ENCODE assay signal across 1 cellular context in genomic region chr18:11851156-11852047, GRCh38.
TF ChIP-seq lines count a peak whose summit lies in the region.

Gene CHMP1B, plus strand, starts transcription at chr18:11851413. Its CDS starts 99 bp downstream, at chr18:11851512.

TF ChIP-seq in K562, 482 proteins besides CTCF, POLR2A, EP300 and RAD21 (continued from another document and continues in another):
- TF ChIP-seq ZNF57 (CRISPR knock-in tag; IDR thresholded peaks at IDR 0.05): no peak
- TF ChIP-seq ZNF668 (CRISPR knock-in tag; IDR thresholded peaks at IDR 0.05): no peak
- TF ChIP-seq POU5F1 (IDR thresholded peaks at IDR 0.05; ENCODE audit: borderline replicate concordance, low read depth, low read length, partially characterized antibody): peak; percentile 69
- TF ChIP-seq E2F4 (CRISPR knock-in tag; IDR thresholded peaks at IDR 0.05; ENCODE audit: low read depth): no peak
- peak; percentile 60; the same call in 1 of the 2 replicates for TF ChIP-seq FOXK1 (CRISPR knock-in tag; IDR thresholded peaks at IDR 0.05; ENCODE audit: borderline replicate concordance)
- TF ChIP-seq SMARCE1 (IDR thresholded peaks at IDR 0.05): no peak
- no peak for TF ChIP-seq SMAD3 (CRISPR knock-in tag; conservative IDR thresholded peaks at IDR 0.05)
- no peak for TF ChIP-seq SMARCB1 (IDR thresholded peaks at IDR 0.05; ENCODE audit: insufficient read length, low read depth)
- TF ChIP-seq BRD4 (IDR thresholded peaks at IDR 0.05): no peak
- TF ChIP-seq HBP1 (CRISPR knock-in tag; IDR thresholded peaks at IDR 0.05): 0 out of 2 replicates have a peak, but pooled peaks have one; percentile 31
- no peak for TF ChIP-seq PYGO2 (tag; IDR thresholded peaks at IDR 0.05)
- no peak for TF ChIP-seq ZNF644 (tag; IDR thresholded peaks at IDR 0.05; ENCODE audit: low read depth)
- TF ChIP-seq BACH1 (tag; IDR thresholded peaks at IDR 0.05): no peak
- TF ChIP-seq RFX1 (IDR thresholded peaks at IDR 0.05): no peak
- peak; percentile 92 for TF ChIP-seq ZBTB2 (IDR thresholded peaks at IDR 0.05)
- TF ChIP-seq ELF1 (tag; IDR thresholded peaks at IDR 0.05): peak; percentile 99
- no peak for TF ChIP-seq ZEB2 (IDR thresholded peaks at IDR 0.05)
- no peak for TF ChIP-seq COPS2 (conservative IDR thresholded peaks at IDR 0.05)
- TF ChIP-seq, protein P1, sequence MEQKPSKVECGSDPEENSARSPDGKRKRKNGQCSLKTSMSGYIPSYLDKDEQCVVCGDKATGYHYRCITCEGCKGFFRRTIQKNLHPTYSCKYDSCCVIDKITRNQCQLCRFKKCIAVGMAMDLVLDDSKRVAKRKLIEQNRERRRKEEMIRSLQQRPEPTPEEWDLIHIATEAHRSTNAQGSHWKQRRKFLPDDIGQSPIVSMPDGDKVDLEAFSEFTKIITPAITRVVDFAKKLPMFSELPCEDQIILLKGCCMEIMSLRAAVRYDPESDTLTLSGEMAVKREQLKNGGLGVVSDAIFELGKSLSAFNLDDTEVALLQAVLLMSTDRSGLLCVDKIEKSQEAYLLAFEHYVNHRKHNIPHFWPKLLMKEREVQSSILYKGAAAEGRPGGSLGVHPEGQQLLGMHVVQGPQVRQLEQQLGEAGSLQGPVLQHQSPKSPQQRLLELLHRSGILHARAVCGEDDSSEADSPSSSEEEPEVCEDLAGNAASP (IDR thresholded peaks at IDR 0.05): no peak
- TF ChIP-seq GATAD2A (IDR thresholded peaks at IDR 0.05): no peak
- TF ChIP-seq ATF3 (IDR thresholded peaks at IDR 0.05): peak; percentile 94
- no peak for TF ChIP-seq ATF3 (CRISPR knock-in tag; conservative IDR thresholded peaks at IDR 0.05)
- no peak for TF ChIP-seq SRSF3 (IDR thresholded peaks at IDR 0.05; ENCODE audit: insufficient read depth, low read length)
- TF ChIP-seq MYNN (IDR thresholded peaks at IDR 0.05): no peak
- TF ChIP-seq MYNN (CRISPR knock-in tag; IDR thresholded peaks at IDR 0.05): no peak
- TF ChIP-seq MED1 (CRISPR knock-in tag; IDR thresholded peaks at IDR 0.05; ENCODE audit: borderline replicate concordance): no peak
- TF ChIP-seq, protein P2, sequence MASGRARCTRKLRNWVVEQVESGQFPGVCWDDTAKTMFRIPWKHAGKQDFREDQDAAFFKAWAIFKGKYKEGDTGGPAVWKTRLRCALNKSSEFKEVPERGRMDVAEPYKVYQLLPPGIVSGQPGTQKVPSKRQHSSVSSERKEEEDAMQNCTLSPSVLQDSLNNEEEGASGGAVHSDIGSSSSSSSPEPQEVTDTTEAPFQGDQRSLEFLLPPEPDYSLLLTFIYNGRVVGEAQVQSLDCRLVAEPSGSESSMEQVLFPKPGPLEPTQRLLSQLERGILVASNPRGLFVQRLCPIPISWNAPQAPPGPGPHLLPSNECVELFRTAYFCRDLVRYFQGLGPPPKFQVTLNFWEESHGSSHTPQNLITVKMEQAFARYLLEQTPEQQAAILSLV (tag; IDR thresholded peaks at IDR 0.05): no peak
- TF ChIP-seq ARID1B (IDR thresholded peaks at IDR 0.05): no peak
- no peak for TF ChIP-seq RFX7 (CRISPR knock-in tag; IDR thresholded peaks at IDR 0.05)
- TF ChIP-seq ZNF395 (CRISPR knock-in tag; IDR thresholded peaks at IDR 0.05): no peak
- no peak for TF ChIP-seq FIP1L1 (IDR thresholded peaks at IDR 0.05; ENCODE audit: low read depth, low read length, poor library complexity, severe bottlenecking)
- TF ChIP-seq ZNF263 (CRISPR knock-in tag; IDR thresholded peaks at IDR 0.05; ENCODE audit: borderline replicate concordance): no peak
- TF ChIP-seq GATA2 (CRISPR knock-in tag; IDR thresholded peaks at IDR 0.05): no peak
- TF ChIP-seq ZBTB7A (IDR thresholded peaks at IDR 0.05; ENCODE audit: borderline replicate concordance, control insufficient read depth, low read depth, low read length): peak; percentile 96
- peak; percentile 85 for TF ChIP-seq RBBP5 (IDR thresholded peaks at IDR 0.05; ENCODE audit: borderline replicate concordance, insufficient read depth, low read length, poor library complexity, severe bottlenecking)
- TF ChIP-seq CREBBP (IDR thresholded peaks at IDR 0.05; ENCODE audit: low read depth, low read length): no peak
- TF ChIP-seq ZNF436 (CRISPR knock-in tag; IDR thresholded peaks at IDR 0.05): no peak
- TF ChIP-seq ZC3H4 (CRISPR knock-in tag; IDR thresholded peaks at IDR 0.05; ENCODE audit: borderline replicate concordance): no peak
- TF ChIP-seq GABPB2 (CRISPR knock-in tag; conservative IDR thresholded peaks at IDR 0.05): no peak
- no peak for TF ChIP-seq SAFB2 (IDR thresholded peaks at IDR 0.05; ENCODE audit: borderline replicate concordance, low read depth, low read length, severe bottlenecking)
- TF ChIP-seq ARHGAP35 (IDR thresholded peaks at IDR 0.05; ENCODE audit: partially characterized antibody): no peak
- TF ChIP-seq NBN (IDR thresholded peaks at IDR 0.05; ENCODE audit: low read depth): peak; percentile 91
- TF ChIP-seq JUN (IDR thresholded peaks at IDR 0.05; ENCODE audit: borderline replicate concordance, low read depth, low read length): peak; percentile 81
- TF ChIP-seq JUN (CRISPR knock-in tag; IDR thresholded peaks at IDR 0.05; ENCODE audit: borderline replicate concordance): no peak
- peak; percentile 64 for TF ChIP-seq CCNT2 (IDR thresholded peaks at IDR 0.05; ENCODE audit: borderline replicate concordance, extremely low read depth, insufficient read length, low read depth, low read length)
- TF ChIP-seq ZNF764 (CRISPR knock-in tag; IDR thresholded peaks at IDR 0.05; ENCODE audit: low read depth): no peak
- TF ChIP-seq ZNF696 (CRISPR knock-in tag; conservative IDR thresholded peaks at IDR 0.05): no peak
- TF ChIP-seq TAL1 (IDR thresholded peaks at IDR 0.05): no peak
- TF ChIP-seq RBM34 (IDR thresholded peaks at IDR 0.05; ENCODE audit: borderline replicate concordance, insufficient read depth, low read length): no peak
- no peak for TF ChIP-seq CBX5 (IDR thresholded peaks at IDR 0.05; ENCODE audit: borderline replicate concordance, low read depth)
- TF ChIP-seq ZNF23 (CRISPR knock-in tag; IDR thresholded peaks at IDR 0.05): no peak
- TF ChIP-seq NR1H2 (CRISPR knock-in tag; IDR thresholded peaks at IDR 0.05): no peak
- TF ChIP-seq NFE2L1 (tag; IDR thresholded peaks at IDR 0.05; ENCODE audit: borderline replicate concordance, low read depth): no peak
- TF ChIP-seq TEAD2 (tag; IDR thresholded peaks at IDR 0.05): no peak
- no peak for TF ChIP-seq ZKSCAN3 (CRISPR knock-in tag; IDR thresholded peaks at IDR 0.05)
- no peak for TF ChIP-seq RBM15 (IDR thresholded peaks at IDR 0.05; ENCODE audit: insufficient read depth, low read length)
- TF ChIP-seq ZNF384 (IDR thresholded peaks at IDR 0.05; ENCODE audit: low read depth, low read length): 0 out of 2 replicates have a peak, but pooled peaks have one; percentile 23
- TF ChIP-seq ETV1 (tag; conservative IDR thresholded peaks at IDR 0.05; ENCODE audit: low read depth): peak; percentile 66
- TF ChIP-seq, protein P3, sequence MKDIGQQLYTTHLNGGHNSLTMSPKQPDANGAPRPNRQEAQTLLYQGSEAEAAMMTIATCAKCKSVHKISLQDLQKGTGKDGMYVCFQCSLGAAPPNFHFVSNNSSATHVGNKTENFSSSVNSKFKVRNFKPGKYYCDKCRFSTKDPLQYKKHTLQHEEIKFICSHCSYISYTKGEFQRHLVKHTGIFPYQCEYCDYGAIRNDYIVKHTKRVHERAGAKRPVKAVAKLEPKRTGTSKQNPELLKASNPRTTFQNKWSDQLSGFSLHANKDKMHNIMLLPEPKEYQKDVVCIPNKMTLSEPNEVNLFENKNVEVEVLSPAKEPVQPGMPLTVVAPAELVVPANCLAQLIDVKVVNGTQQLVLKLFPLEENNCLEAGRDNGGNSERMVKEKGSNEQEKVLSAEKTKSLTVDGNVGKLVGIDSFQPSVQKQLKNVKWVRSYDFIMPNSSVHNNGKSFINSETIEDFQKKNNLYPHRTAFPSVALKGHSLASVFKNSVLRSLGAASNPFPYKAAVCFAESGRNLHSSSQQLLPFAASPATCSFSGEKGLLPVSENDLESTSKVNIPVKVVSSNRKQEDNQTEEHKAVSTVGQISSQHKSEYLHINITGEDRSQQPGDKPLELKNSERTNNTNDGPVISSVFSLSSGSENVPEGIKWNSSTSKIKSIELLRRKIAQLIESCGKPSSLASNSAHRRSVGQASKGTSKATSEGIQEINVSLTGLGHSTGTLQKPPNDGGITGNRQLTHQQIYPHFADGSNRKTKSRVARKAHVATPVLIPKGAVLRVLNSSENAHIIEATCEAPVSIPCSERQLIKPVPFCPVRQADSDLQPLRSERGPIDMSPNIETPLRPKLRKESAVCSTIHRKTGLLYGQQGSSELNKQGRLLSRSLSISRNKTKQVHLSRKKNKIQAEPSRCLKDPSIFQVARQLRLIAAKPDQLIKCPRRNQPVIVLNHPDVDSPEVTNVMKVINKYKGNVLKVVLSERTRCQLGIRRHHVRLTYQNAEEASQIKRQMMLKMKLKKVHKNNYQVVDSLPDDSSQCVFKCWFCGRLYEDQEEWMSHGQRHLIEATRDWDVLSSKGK (CRISPR knock-in tag; IDR thresholded peaks at IDR 0.05): no peak
- TF ChIP-seq RBM14 (IDR thresholded peaks at IDR 0.05; ENCODE audit: borderline replicate concordance, insufficient read depth, low read depth, low read length): no peak
- peak; percentile 76; the same call in 1 of the 2 replicates for TF ChIP-seq KDM2B (CRISPR knock-in tag; IDR thresholded peaks at IDR 0.05)
- TF ChIP-seq, protein P4, sequence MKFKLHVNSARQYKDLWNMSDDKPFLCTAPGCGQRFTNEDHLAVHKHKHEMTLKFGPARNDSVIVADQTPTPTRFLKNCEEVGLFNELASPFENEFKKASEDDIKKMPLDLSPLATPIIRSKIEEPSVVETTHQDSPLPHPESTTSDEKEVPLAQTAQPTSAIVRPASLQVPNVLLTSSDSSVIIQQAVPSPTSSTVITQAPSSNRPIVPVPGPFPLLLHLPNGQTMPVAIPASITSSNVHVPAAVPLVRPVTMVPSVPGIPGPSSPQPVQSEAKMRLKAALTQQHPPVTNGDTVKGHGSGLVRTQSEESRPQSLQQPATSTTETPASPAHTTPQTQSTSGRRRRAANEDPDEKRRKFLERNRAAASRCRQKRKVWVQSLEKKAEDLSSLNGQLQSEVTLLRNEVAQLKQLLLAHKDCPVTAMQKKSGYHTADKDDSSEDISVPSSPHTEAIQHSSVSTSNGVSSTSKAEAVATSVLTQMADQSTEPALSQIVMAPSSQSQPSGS (CRISPR knock-in tag; IDR thresholded peaks at IDR 0.05): no peak
- 0 out of 2 replicates have a peak, but pooled peaks have one; percentile 39 for TF ChIP-seq ATF4 (CRISPR knock-in tag; IDR thresholded peaks at IDR 0.05)
- peak; percentile 91 for TF ChIP-seq ZFX (CRISPR knock-in tag; IDR thresholded peaks at IDR 0.05)
- no peak for TF ChIP-seq HDAC8 (tag; IDR thresholded peaks at IDR 0.05)
